In genomic region chr1:186054013-186054412, GRCh38 we compare ENCODE assay signal across 1 cellular context.
TF ChIP-seq lines count a peak whose summit lies in the region.

No MANE protein-coding gene starts in this region.

TF ChIP-seq in K562, 482 proteins besides CTCF, POLR2A, EP300 and RAD21 (continued from another document and continues in another):
- TF ChIP-seq DEAF1 (CRISPR knock-in tag; IDR thresholded peaks at IDR 0.05) (no peak), ZNF785 (CRISPR knock-in tag; IDR thresholded peaks at IDR 0.05) (no peak), CEBPG (CRISPR knock-in tag; IDR thresholded peaks at IDR 0.05) (no peak), CEBPG (tag; conservative IDR thresholded peaks at IDR 0.05 in 1 of 2, IDR thresholded peaks at IDR 0.05 in 1 of 2) (no peak), ERF (CRISPR knock-in tag; IDR thresholded peaks at IDR 0.05) (no peak), PCBP1 (IDR thresholded peaks at IDR 0.05; ENCODE audit: low read depth, low read length, poor library complexity, severe bottlenecking) (no peak), POLR2B (IDR thresholded peaks at IDR 0.05; ENCODE audit: low read depth, partially characterized antibody) (no peak), DLX4 (CRISPR knock-in tag; IDR thresholded peaks at IDR 0.05) (no peak), ZNF75A (CRISPR knock-in tag; IDR thresholded peaks at IDR 0.05) (no peak), SAP30 (IDR thresholded peaks at IDR 0.05; ENCODE audit: borderline replicate concordance, insufficient read depth, low read depth, low read length, poor library complexity, severe bottlenecking) (no peak), SMARCC2 (IDR thresholded peaks at IDR 0.05; ENCODE audit: low read depth) (no peak), ZNF316 (IDR thresholded peaks at IDR 0.05) (no peak), TCF3 (CRISPR knock-in tag; IDR thresholded peaks at IDR 0.05) (peak; percentile 15; the same call in 1 of the 2 replicates), SIRT6 (IDR thresholded peaks at IDR 0.05; ENCODE audit: low read depth, low read length) (no peak), PCBP2 (IDR thresholded peaks at IDR 0.05; ENCODE audit: low read depth, low read length, poor library complexity, severe bottlenecking) (no peak), ZNF77 (CRISPR knock-in tag; IDR thresholded peaks at IDR 0.05) (no peak), C11orf30 (IDR thresholded peaks at IDR 0.05; ENCODE audit: low read depth) (peak; percentile 7; the same call in 1 of the 2 replicates), CREBBP (IDR thresholded peaks at IDR 0.05; ENCODE audit: low read depth, low read length) (no peak), MED1 (CRISPR knock-in tag; IDR thresholded peaks at IDR 0.05; ENCODE audit: borderline replicate concordance) (no peak), CEBPB (tag; IDR thresholded peaks at IDR 0.05) (no peak), MLLT1 (IDR thresholded peaks at IDR 0.05) (no peak), CHD2 (IDR thresholded peaks at IDR 0.05; ENCODE audit: low read depth, low read length) (no peak), ESRRB (CRISPR knock-in tag; IDR thresholded peaks at IDR 0.05; ENCODE audit: borderline replicate concordance) (no peak), CTCFL (IDR thresholded peaks at IDR 0.05; ENCODE audit: borderline replicate concordance, insufficient read depth, low read depth, low read length, poor library complexity, severe bottlenecking) (no peak), NFATC3 (IDR thresholded peaks at IDR 0.05) (no peak), ZZZ3 (IDR thresholded peaks at IDR 0.05) (no peak), RBM17 (IDR thresholded peaks at IDR 0.05; ENCODE audit: borderline replicate concordance, low read depth, low read length) (no peak), ZNF384 (IDR thresholded peaks at IDR 0.05; ENCODE audit: low read depth, low read length) (no peak), HSF4 (CRISPR knock-in tag; IDR thresholded peaks at IDR 0.05; ENCODE audit: borderline replicate concordance) (no peak), BHLHE40 (IDR thresholded peaks at IDR 0.05; ENCODE audit: low read length) (no peak)
- TF ChIP-seq, protein P1, sequence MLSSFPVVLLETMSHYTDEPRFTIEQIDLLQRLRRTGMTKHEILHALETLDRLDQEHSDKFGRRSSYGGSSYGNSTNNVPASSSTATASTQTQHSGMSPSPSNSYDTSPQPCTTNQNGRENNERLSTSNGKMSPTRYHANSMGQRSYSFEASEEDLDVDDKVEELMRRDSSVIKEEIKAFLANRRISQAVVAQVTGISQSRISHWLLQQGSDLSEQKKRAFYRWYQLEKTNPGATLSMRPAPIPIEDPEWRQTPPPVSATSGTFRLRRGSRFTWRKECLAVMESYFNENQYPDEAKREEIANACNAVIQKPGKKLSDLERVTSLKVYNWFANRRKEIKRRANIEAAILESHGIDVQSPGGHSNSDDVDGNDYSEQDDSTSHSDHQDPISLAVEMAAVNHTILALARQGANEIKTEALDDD (IDR thresholded peaks at IDR 0.05): no peak
- TF ChIP-seq, protein P2, sequence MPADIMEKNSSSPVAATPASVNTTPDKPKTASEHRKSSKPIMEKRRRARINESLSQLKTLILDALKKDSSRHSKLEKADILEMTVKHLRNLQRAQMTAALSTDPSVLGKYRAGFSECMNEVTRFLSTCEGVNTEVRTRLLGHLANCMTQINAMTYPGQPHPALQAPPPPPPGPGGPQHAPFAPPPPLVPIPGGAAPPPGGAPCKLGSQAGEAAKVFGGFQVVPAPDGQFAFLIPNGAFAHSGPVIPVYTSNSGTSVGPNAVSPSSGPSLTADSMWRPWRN (IDR thresholded peaks at IDR 0.05; ENCODE audit: low read depth): no peak
- TF ChIP-seq, protein P3, sequence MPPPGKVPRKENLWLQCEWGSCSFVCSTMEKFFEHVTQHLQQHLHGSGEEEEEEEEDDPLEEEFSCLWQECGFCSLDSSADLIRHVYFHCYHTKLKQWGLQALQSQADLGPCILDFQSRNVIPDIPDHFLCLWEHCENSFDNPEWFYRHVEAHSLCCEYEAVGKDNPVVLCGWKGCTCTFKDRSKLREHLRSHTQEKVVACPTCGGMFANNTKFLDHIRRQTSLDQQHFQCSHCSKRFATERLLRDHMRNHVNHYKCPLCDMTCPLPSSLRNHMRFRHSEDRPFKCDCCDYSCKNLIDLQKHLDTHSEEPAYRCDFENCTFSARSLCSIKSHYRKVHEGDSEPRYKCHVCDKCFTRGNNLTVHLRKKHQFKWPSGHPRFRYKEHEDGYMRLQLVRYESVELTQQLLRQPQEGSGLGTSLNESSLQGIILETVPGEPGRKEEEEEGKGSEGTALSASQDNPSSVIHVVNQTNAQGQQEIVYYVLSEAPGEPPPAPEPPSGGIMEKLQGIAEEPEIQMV (tag; conservative IDR thresholded peaks at IDR 0.05; ENCODE audit: low read depth): no peak
- TF ChIP-seq, protein P4, sequence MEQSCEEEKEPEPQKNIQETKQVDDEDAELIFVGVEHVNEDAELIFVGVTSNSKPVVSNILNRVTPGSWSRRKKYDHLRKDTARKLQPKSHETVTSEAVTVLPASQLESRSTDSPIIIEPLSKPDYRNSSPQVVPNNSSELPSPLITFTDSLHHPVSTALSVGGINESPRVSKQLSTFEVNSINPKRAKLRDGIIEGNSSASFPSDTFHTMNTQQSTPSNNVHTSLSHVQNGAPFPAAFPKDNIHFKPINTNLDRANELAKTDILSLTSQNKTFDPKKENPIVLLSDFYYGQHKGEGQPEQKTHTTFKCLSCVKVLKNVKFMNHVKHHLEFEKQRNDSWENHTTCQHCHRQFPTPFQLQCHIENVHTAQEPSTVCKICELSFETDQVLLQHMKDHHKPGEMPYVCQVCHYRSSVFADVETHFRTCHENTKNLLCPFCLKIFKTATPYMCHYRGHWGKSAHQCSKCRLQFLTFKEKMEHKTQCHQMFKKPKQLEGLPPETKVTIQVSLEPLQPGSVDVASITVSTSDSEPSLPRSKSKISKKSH (CRISPR knock-in tag; IDR thresholded peaks at IDR 0.05): no peak
- TF ChIP-seq, protein P5, sequence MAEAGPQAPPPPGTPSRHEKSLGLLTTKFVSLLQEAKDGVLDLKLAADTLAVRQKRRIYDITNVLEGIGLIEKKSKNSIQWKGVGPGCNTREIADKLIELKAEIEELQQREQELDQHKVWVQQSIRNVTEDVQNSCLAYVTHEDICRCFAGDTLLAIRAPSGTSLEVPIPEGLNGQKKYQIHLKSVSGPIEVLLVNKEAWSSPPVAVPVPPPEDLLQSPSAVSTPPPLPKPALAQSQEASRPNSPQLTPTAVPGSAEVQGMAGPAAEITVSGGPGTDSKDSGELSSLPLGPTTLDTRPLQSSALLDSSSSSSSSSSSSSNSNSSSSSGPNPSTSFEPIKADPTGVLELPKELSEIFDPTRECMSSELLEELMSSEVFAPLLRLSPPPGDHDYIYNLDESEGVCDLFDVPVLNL (CRISPR knock-in tag; IDR thresholded peaks at IDR 0.05; ENCODE audit: low read depth): no peak
- TF ChIP-seq, protein P6, sequence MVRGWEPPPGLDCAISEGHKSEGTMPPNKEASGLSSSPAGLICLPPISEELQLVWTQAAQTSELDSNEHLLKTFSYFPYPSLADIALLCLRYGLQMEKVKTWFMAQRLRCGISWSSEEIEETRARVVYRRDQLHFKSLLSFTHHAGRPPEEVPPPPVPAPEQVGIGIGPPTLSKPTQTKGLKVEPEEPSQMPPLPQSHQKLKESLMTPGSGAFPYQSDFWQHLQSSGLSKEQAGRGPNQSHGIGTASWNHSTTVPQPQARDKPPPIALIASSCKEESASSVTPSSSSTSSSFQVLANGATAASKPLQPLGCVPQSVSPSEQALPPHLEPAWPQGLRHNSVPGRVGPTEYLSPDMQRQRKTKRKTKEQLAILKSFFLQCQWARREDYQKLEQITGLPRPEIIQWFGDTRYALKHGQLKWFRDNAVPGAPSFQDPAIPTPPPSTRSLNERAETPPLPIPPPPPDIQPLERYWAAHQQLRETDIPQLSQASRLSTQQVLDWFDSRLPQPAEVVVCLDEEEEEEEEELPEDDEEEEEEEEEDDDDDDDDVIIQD (CRISPR knock-in tag; IDR thresholded peaks at IDR 0.05): no peak
- TF ChIP-seq, protein P7, sequence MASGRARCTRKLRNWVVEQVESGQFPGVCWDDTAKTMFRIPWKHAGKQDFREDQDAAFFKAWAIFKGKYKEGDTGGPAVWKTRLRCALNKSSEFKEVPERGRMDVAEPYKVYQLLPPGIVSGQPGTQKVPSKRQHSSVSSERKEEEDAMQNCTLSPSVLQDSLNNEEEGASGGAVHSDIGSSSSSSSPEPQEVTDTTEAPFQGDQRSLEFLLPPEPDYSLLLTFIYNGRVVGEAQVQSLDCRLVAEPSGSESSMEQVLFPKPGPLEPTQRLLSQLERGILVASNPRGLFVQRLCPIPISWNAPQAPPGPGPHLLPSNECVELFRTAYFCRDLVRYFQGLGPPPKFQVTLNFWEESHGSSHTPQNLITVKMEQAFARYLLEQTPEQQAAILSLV (tag; IDR thresholded peaks at IDR 0.05): no peak
- TF ChIP-seq, protein P8, sequence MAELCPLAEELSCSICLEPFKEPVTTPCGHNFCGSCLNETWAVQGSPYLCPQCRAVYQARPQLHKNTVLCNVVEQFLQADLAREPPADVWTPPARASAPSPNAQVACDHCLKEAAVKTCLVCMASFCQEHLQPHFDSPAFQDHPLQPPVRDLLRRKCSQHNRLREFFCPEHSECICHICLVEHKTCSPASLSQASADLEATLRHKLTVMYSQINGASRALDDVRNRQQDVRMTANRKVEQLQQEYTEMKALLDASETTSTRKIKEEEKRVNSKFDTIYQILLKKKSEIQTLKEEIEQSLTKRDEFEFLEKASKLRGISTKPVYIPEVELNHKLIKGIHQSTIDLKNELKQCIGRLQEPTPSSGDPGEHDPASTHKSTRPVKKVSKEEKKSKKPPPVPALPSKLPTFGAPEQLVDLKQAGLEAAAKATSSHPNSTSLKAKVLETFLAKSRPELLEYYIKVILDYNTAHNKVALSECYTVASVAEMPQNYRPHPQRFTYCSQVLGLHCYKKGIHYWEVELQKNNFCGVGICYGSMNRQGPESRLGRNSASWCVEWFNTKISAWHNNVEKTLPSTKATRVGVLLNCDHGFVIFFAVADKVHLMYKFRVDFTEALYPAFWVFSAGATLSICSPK (IDR thresholded peaks at IDR 0.05; ENCODE audit: borderline replicate concordance): no peak
- TF ChIP-seq, protein P9, sequence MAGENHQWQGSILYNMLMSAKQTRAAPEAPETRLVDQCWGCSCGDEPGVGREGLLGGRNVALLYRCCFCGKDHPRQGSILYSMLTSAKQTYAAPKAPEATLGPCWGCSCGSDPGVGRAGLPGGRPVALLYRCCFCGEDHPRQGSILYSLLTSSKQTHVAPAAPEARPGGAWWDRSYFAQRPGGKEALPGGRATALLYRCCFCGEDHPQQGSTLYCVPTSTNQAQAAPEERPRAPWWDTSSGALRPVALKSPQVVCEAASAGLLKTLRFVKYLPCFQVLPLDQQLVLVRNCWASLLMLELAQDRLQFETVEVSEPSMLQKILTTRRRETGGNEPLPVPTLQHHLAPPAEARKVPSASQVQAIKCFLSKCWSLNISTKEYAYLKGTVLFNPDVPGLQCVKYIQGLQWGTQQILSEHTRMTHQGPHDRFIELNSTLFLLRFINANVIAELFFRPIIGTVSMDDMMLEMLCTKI (IDR thresholded peaks at IDR 0.05; ENCODE audit: partially characterized antibody): no peak
- TF ChIP-seq, protein P10, sequence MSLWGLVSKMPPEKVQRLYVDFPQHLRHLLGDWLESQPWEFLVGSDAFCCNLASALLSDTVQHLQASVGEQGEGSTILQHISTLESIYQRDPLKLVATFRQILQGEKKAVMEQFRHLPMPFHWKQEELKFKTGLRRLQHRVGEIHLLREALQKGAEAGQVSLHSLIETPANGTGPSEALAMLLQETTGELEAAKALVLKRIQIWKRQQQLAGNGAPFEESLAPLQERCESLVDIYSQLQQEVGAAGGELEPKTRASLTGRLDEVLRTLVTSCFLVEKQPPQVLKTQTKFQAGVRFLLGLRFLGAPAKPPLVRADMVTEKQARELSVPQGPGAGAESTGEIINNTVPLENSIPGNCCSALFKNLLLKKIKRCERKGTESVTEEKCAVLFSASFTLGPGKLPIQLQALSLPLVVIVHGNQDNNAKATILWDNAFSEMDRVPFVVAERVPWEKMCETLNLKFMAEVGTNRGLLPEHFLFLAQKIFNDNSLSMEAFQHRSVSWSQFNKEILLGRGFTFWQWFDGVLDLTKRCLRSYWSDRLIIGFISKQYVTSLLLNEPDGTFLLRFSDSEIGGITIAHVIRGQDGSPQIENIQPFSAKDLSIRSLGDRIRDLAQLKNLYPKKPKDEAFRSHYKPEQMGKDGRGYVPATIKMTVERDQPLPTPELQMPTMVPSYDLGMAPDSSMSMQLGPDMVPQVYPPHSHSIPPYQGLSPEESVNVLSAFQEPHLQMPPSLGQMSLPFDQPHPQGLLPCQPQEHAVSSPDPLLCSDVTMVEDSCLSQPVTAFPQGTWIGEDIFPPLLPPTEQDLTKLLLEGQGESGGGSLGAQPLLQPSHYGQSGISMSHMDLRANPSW (CRISPR knock-in tag; IDR thresholded peaks at IDR 0.05): no peak
